In the genomic region with DNA sequence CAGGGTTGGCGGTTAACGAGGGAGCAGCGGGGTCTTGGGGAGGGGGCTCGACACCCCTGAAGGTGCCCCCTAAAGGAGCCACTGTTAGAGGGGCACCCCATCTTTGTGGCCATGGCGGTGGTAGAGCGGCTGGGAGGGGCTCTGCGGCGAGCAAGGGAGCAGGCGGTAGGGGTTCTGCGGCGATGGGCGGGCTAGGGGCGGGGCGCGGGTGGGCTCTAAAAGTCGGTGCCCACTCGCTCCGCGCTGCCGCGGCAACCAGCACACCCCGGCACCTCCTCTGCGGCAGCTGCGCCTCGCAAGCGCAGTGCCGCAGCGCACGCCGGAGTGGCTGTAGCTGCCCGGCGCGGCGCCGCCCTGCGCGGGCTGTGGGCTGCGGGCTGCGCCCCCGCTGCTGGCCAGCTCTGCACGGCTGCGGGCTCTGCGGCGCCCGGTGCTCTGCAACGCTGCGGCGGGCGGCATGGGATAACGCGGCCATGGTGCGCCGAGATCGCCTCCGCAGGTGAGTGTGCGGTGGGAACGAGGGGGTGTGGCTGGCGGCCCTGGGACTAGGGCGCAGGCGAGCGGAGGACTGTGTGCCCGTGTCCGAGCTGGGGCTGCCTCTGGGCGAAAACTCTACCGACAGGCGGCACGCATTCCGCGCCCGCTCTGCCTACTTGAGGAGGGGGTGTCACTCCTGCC, we compare ENCODE assay signal across 8 cellular contexts. TPM values are rescaled to one million over a fixed set of nuclear protein-coding genes. Genes with fewer than 3 reads are reported as not detected.
DNase-seq lines count a peak whose midpoint lies in the region; ATAC-seq and TF ChIP-seq lines count a peak whose summit lies in the region.

MEST (plus strand) TSS at position 245 of the 678 bp plus-strand sequence; CDS start at position 474, 229 bp downstream.

- TF ChIP-seq CTCF in HCT116 (IDR thresholded peaks at IDR 0.05 in 2 of 3, conservative IDR thresholded peaks at IDR 0.05 in 1 of 3; ENCODE audit: borderline replicate concordance in 1 of 3, insufficient read depth in 1 of 3, low read depth in 2 of 3, low read length in 2 of 3) (no peak), adrenal gland (IDR thresholded peaks at IDR 0.05) (no peak), hepatocyte (IDR thresholded peaks at IDR 0.05; ENCODE audit: poor library complexity) (no peak), sigmoid colon (IDR thresholded peaks at IDR 0.05) (no peak), GM20000 (IDR thresholded peaks at IDR 0.05; ENCODE audit: extremely low read depth, missing control alignments) (no peak)

- H3K79me2 ChIP-seq in HCT116 (ENCODE audit: insufficient read depth, low read length) (peaks cover 34% of the 10 kb centered on the region), hepatocyte (peaks cover 43% of the 10 kb centered on the region)

- no TSS peak for BruUV-seq in HCT116 (replicated peaks; lab: Mats Ljungman, UMichigan)

- H2AFZ ChIP-seq in HCT116 (ENCODE audit: low read depth, low read length, poor library complexity, severe bottlenecking): no peak within 1 kb of the TSS
- peak within 1 kb of the TSS; percentile 54 for H2AFZ ChIP-seq in hepatocyte

- H3K4me1 ChIP-seq in HCT116 (ENCODE audit: control insufficient read depth in 1 of 2, insufficient read depth in 2 of 2, low read length in 2 of 2): peaks cover 0 to 5% of the 10 kb centered on the region in 2 experiments; a peak in 1 of 4 replicates
- H3K4me1 ChIP-seq in adrenal gland (replicated peaks in 1 of 2): peaks cover 8 to 47% of the 10 kb centered on the region in 2 donors
- H3K4me1 ChIP-seq in hepatocyte (ENCODE audit: insufficient read depth): peaks cover 25% of the 10 kb centered on the region
- H3K4me1 ChIP-seq in sigmoid colon: peaks cover 0 to 27% (median 24%) of the 10 kb centered on the region in 4 donors

- RAD21 ChIA-PET in HCT116 (lab: Charles Lee; ENCODE audit: low non-redundant PET in 1 of 2, low total read pairs in 2 of 2, uncharacterized antibody in 2 of 2, unreplicated experiment in 2 of 2): no interaction called here

- H3K27ac ChIP-seq in HCT116 (ENCODE audit: low read depth, low read length): no peak within 1 kb of the TSS
- peak within 1 kb of the TSS in 3 of 5 donors; percentile 22 to 84 (median 74) for H3K27ac ChIP-seq in adrenal gland
- peak within 1 kb of the TSS; percentile 74 for H3K27ac ChIP-seq in hepatocyte
- H3K27ac ChIP-seq in sigmoid colon: peak within 1 kb of the TSS in 3 of 4 donors; percentile 0 to 64 (median 60)

- H3K27me3 ChIP-seq in HCT116 (ENCODE audit: insufficient read depth, low read length) (no peaks in the 10 kb centered on the region), adrenal gland (no peaks in the 10 kb centered on the region), hepatocyte (no peaks in the 10 kb centered on the region), sigmoid colon (peaks cover 10 to 45% (median 12%) of the 10 kb centered on the region in 3 donors)

- H3K4me3 ChIP-seq in HCT116 (replicated peaks in 1 of 2; ENCODE audit: low read depth in 1 of 2, low read length in 2 of 2): no peak within 1 kb of the TSS
- peak within 1 kb of the TSS in 2 of 4 donors; percentile 17 to 58 for H3K4me3 ChIP-seq in adrenal gland
- peak within 1 kb of the TSS; percentile 44 for H3K4me3 ChIP-seq in hepatocyte
- peak within 1 kb of the TSS; percentile 17 to 53 (median 44) for H3K4me3 ChIP-seq in sigmoid colon

- TF ChIP-seq RAD21 in HCT116 (IDR thresholded peaks at IDR 0.05; ENCODE audit: low read depth): no peak

- H4K20me1 ChIP-seq in HCT116 (ENCODE audit: insufficient read depth) (no peaks in the 10 kb centered on the region), hepatocyte (ENCODE audit: insufficient read depth, poor library complexity, severe bottlenecking) (no peaks in the 10 kb centered on the region)

- ATAC-seq in HCT116 (no peak), GM21381 (IDR thresholded peaks at IDR 0.05; ENCODE audit: unreplicated experiment) (no peak)

- CTCF ChIA-PET in HCT116 (lab: Charles Lee): no interaction called here

- H3K36me3 ChIP-seq in HCT116 (ENCODE audit: control insufficient read depth in 1 of 2, insufficient read depth in 2 of 2, low read length in 2 of 2) (no peaks in the 10 kb centered on the region), adrenal gland (replicated peaks in 1 of 2) (peaks cover 0 to 1% of the 10 kb centered on the region in 2 donors), hepatocyte (replicated peaks; ENCODE audit: insufficient read depth, low read depth) (no peaks in the 10 kb centered on the region), sigmoid colon (no peaks in the 10 kb centered on the region)

- DNase-seq in AG20443 (ENCODE audit: low spot score) (peak; percentile 35), HCT116 (ENCODE audit: low read depth, low spot score) (no peak), adrenal gland (peak in 3 of 7 donors; percentile 25 to 35 (median 28)), hepatocyte (ENCODE audit: low spot score) (peak; percentile 57), sigmoid colon (no peak), GM20000 (ENCODE audit: low spot score) (no peak), glomerular visceral epithelial cell (ENCODE audit: extremely low spot score) (no peak)

- POLR2A ChIA-PET in HCT116 (lab: Charles Lee): no interaction called here

- TF ChIP-seq POLR2A in HCT116 (IDR thresholded peaks at IDR 0.05; ENCODE audit: borderline replicate concordance, extremely low read depth, insufficient read depth, insufficient read length) (no peak), adrenal gland (IDR thresholded peaks at IDR 0.05) (peak in 1 of 2 donors; percentile 14), sigmoid colon (IDR thresholded peaks at IDR 0.05) (no peak)

- intact Hi-C loops in HCT116 (cut with micrococcal nuclease): no loop called here
- intact Hi-C loops in adrenal gland (cut with DNase I): loop anchor here (5.0 to 10.0 kb wide), 2 partner anchors 210 to 417 kb away; partner anchors contain the start of gene KLHDC10 (in 1 of the 2)
- intact Hi-C loops in sigmoid colon (cut with DNase I): loop anchor here (2.0 to 5.0 kb wide), 2 partner anchors 213 to 285 kb away; partner anchors contain the start of genes SSMEM1 and TMEM209

- H3K4me2 ChIP-seq in HCT116 (ENCODE audit: low read length) (no peak within 1 kb of the TSS), hepatocyte (peak within 1 kb of the TSS; percentile 75)

- 48 to 90% (median 66%) methylated on average over 4 to 70 of the region's 70 CpGs for WGBS in adrenal gland, 4 donors
- 39% methylated on average over 48 of the region's 70 CpGs for whole genome bisulfite sequencing in hepatocyte (ENCODE audit: low lambda C conversion rate, missing lambda C conversion rate)
- WGBS in sigmoid colon, 2 donors: 61 to 71% methylated on average over 70 of the region's 70 CpGs

- no peaks in the 10 kb centered on the region for H3K9me2 ChIP-seq in HCT116 (ENCODE audit: insufficient read depth)
- H3K9me2 ChIP-seq in hepatocyte (replicated peaks; ENCODE audit: insufficient read depth): no peaks in the 10 kb centered on the region

- H3K9ac ChIP-seq in HCT116 (ENCODE audit: low read length): no peak within 1 kb of the TSS

- no peak for TF ChIP-seq EP300 in sigmoid colon (IDR thresholded peaks at IDR 0.05)

- peaks cover 4 to 7% of the 10 kb centered on the region in 2 experiments; a peak in 2 of 4 replicates for H3K9me3 ChIP-seq in HCT116 (ENCODE audit: control insufficient read depth in 1 of 2, insufficient read depth in 1 of 2, low read depth in 1 of 2, low read length in 2 of 2)
- H3K9me3 ChIP-seq in adrenal gland (replicated peaks in 1 of 3): no peaks in the 10 kb centered on the region
- H3K9me3 ChIP-seq in hepatocyte (ENCODE audit: low read depth): no peaks in the 10 kb centered on the region
- H3K9me3 ChIP-seq in sigmoid colon: no peaks in the 10 kb centered on the region

TF ChIP-seq in HCT116, 20 proteins besides CTCF, POLR2A, EP300 and RAD21 (continues in another document):
- TF ChIP-seq CEBPB (IDR thresholded peaks at IDR 0.05; ENCODE audit: low read depth) (no peak), JUND (IDR thresholded peaks at IDR 0.05) (no peak), SRF (IDR thresholded peaks at IDR 0.05; ENCODE audit: low read depth) (no peak), YY1 (IDR thresholded peaks at IDR 0.05; ENCODE audit: extremely low read depth, insufficient replicate concordance, low read depth, low read length) (no peak), ZBTB33 (IDR thresholded peaks at IDR 0.05; ENCODE audit: extremely low read depth, insufficient replicate concordance, low read length) (no peak), SIN3A (IDR thresholded peaks at IDR 0.05; ENCODE audit: low read depth) (no peak), EZH2phosphoT487 (IDR thresholded peaks at IDR 0.05; ENCODE audit: borderline replicate concordance) (no peak), POLR2AphosphoS5 (IDR thresholded peaks at IDR 0.05; ENCODE audit: low read depth, low read length) (no peak), EZH2 (IDR thresholded peaks at IDR 0.05) (no peak), ATF3 (IDR thresholded peaks at IDR 0.05) (no peak), FOSL1 (IDR thresholded peaks at IDR 0.05; ENCODE audit: low read depth) (no peak), CBX3 (IDR thresholded peaks at IDR 0.05; ENCODE audit: low read depth) (no peak), TCF7L2 (IDR thresholded peaks at IDR 0.05; ENCODE audit: borderline replicate concordance, extremely low read depth, insufficient read depth, insufficient read length) (no peak)

RNA-seq across cellular contexts. Expression of gene MEST, which starts in this region (rescaled TPM):
- 49.5 TPM for total RNA-seq in HCT116 (2021; ENCODE audit: unreplicated experiment)
- 21.7 and 29.5 TPM in 2 replicates for polyA plus RNA-seq in HCT116 (2012)
- total RNA-seq in adrenal gland: 100 to 1,000 TPM in 7 of 8 donors, 10 to 100 TPM in 1; 98.9 to 277 (median 150) TPM
- polyA plus RNA-seq in adrenal gland: 100 to 1,000 TPM in 1 of 3 donors, 10 to 100 TPM in 2; 50.1 to 103 (median 57.5) TPM
- total RNA-seq in hepatocyte: 540 and 543 TPM in 2 replicates
- 643 and 685 TPM in 2 replicates for polyA plus RNA-seq in hepatocyte
- 10 to 100 TPM in 1 of 4 donors, 1 to 10 TPM in 3; 6.0 to 14.1 (median 7.8) TPM for total RNA-seq in sigmoid colon
- 10 to 100 TPM in 2 of 3 donors, 1 to 10 TPM in 1; 9.6 to 21.6 (median 10.2) TPM for polyA plus RNA-seq in sigmoid colon

Comparison
In these comparisons a context has a peak if more than half of its experiments do, and no peak if none do; other contexts are left out.
1. DNase-seq: peak in AG20443 (single experiment) and hepatocyte (single experiment); none in HCT116 (single experiment), sigmoid colon (single experiment), GM20000 (single experiment) and glomerular visceral epithelial cell (single experiment).
2. H3K4me3 ChIP-seq: peak in hepatocyte (single experiment) and sigmoid colon (4 of 4); none in HCT116 (0 of 2).